In the genomic region with DNA sequence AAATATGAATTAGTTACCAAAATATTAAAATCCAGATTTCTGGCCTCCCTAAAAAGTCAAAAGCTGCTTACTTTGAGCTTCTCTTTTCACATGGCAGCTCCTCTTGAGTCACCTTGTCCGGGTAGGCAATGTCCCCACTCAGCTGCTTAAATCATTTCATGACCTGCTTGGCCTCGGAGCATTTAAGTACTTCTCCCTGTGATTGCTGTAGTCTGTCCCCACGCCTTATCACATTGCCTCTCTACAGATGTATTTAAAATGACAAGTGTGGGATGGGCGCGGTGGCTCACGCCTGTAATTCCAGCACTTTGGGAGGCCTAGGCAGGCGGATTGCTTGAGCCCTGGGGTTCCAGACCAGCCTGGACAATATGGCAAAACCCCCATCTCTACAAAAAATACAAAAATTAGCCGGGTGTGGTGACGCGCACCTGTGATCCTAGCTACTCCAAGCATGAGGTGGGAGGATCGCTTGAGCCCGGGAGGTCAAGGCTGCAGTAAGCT, we compare ENCODE assay signal across 1 cellular context.
TF ChIP-seq lines count a peak whose summit lies in the region.

No MANE protein-coding gene starts in this region.

TF ChIP-seq in GM23338, 12 proteins besides CTCF, POLR2A, EP300 and RAD21 (continued from another document):
- TF ChIP-seq, protein P1, sequence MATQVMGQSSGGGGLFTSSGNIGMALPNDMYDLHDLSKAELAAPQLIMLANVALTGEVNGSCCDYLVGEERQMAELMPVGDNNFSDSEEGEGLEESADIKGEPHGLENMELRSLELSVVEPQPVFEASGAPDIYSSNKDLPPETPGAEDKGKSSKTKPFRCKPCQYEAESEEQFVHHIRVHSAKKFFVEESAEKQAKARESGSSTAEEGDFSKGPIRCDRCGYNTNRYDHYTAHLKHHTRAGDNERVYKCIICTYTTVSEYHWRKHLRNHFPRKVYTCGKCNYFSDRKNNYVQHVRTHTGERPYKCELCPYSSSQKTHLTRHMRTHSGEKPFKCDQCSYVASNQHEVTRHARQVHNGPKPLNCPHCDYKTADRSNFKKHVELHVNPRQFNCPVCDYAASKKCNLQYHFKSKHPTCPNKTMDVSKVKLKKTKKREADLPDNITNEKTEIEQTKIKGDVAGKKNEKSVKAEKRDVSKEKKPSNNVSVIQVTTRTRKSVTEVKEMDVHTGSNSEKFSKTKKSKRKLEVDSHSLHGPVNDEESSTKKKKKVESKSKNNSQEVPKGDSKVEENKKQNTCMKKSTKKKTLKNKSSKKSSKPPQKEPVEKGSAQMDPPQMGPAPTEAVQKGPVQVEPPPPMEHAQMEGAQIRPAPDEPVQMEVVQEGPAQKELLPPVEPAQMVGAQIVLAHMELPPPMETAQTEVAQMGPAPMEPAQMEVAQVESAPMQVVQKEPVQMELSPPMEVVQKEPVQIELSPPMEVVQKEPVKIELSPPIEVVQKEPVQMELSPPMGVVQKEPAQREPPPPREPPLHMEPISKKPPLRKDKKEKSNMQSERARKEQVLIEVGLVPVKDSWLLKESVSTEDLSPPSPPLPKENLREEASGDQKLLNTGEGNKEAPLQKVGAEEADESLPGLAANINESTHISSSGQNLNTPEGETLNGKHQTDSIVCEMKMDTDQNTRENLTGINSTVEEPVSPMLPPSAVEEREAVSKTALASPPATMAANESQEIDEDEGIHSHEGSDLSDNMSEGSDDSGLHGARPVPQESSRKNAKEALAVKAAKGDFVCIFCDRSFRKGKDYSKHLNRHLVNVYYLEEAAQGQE (IDR thresholded peaks at IDR 0.05; ENCODE audit: unreplicated experiment), result no peak
